8 cellular contexts compared by ENCODE assay signal in genomic region chr14:20412876-20413784, GRCh38. TPM values are rescaled to one million over a fixed set of nuclear protein-coding genes. Genes with fewer than 3 reads are reported as not detected.
A peak's percentile ranks its signal among the peaks of the same experiment; 100 is the strongest.
DNase-seq lines count a peak whose midpoint lies in the region; ATAC-seq and TF ChIP-seq lines count a peak whose summit lies in the region.

Gene TEP1 (minus strand): TSS chr14:20413501. CDS start chr14:20408439, 5,062 bp downstream.

- peak within 1 kb of the TSS; percentile 82 for H3K4me3 ChIP-seq in BLaER1
- peak within 1 kb of the TSS; percentile 95 to 98 for H3K4me3 ChIP-seq in duodenal mucosa (ENCODE audit: low read depth in 1 of 2, low read length in 2 of 2)
- H3K4me3 ChIP-seq in right lobe of liver: peak within 1 kb of the TSS; percentile 73 to 88 (median 84)

- POLR2A ChIA-PET in activated CD4-positive, alpha-beta memory T cell treated with anti-CD3 and anti-CD28 coated beads for 36 hours (lab: Charles Lee): interaction anchor here (0.6 to 3.6 kb wide), 5 partner anchors 9 to 70 kb away, joined by 3 to 16 read pairs (median 5); partner anchors contain the start of genes APEX1, OSGEP and PARP2

- TF ChIP-seq CTCF in right lobe of liver (IDR thresholded peaks at IDR 0.05): no peak

- H3K36me3 ChIP-seq in BLaER1: peaks cover 12% of the 10 kb centered on the region
- peaks cover 2 to 5% of the 10 kb centered on the region in 2 donors for H3K36me3 ChIP-seq in duodenal mucosa (ENCODE audit: control insufficient read depth in 1 of 2, insufficient read depth in 2 of 2, low read length in 2 of 2)
- H3K36me3 ChIP-seq in right lobe of liver: peaks cover 0 to under 1% (median under 1%) of the 10 kb centered on the region in 4 donors

- peak within 1 kb of the TSS; percentile 96 for H3K27ac Mint-ChIP-seq in activated CD4-positive, alpha-beta memory T cell treated with anti-CD3 and anti-CD28 coated beads for 36 hours

- WGBS in right lobe of liver (ENCODE audit: insufficient coverage, low coverage, low lambda C conversion rate, missing lambda C conversion rate): under 1% methylated on average over 31 of the region's 44 CpGs

- intact Hi-C loops in activated CD4-positive, alpha-beta memory T cell treated with anti-CD3 and anti-CD28 coated beads for 36 hours (cut with micrococcal nuclease): loop anchor here (1.0 to 5.0 kb wide), 8 partner anchors 12 to 268 kb away; partner anchors contain the start of genes OSGEP, PARP2 and PNP
- intact Hi-C loops in right lobe of liver (cut with DNase I): no loop called here

- no peaks in the 10 kb centered on the region for H3K9me3 Mint-ChIP-seq in activated CD4-positive, alpha-beta memory T cell treated with anti-CD3 and anti-CD28 coated beads for 36 hours

- H3K4me2 ChIP-seq in BLaER1: peak within 1 kb of the TSS; percentile 90

- DNase-seq in NCI-H774 (lab: John Stamatoyannopoulos, UW) (peak; percentile 81), right lobe of liver (peak; percentile 91 to 93 (median 91))
- peak; percentile 87 for DNase-seq in activated CD4-positive, alpha-beta memory T cell treated with anti-CD3 and anti-CD28 coated beads for 36 hours
- peak; percentile 75 for DNase-seq in stimulated activated CD4-positive, alpha-beta T cell treated with anti-CD3 and anti-CD28 coated beads, Interleukin-4, amount 100 ng/mL, for 1 hour

- no peaks in the 10 kb centered on the region for H3K27me3 Mint-ChIP-seq in activated CD4-positive, alpha-beta memory T cell treated with anti-CD3 and anti-CD28 coated beads for 36 hours

- peaks cover 8% of the 10 kb centered on the region; the same call in 1 of the 2 replicates for H4K20me1 ChIP-seq in BLaER1

- H3K9ac ChIP-seq in BLaER1 (peak within 1 kb of the TSS; percentile 90), duodenal mucosa (ENCODE audit: low read depth in 1 of 2, low read length in 2 of 2) (peak within 1 kb of the TSS; percentile 97 to 99)

- peaks cover 40% of the 10 kb centered on the region for H3K4me1 Mint-ChIP-seq in activated CD4-positive, alpha-beta memory T cell treated with anti-CD3 and anti-CD28 coated beads for 36 hours (ENCODE audit: low read depth)

- peaks cover 5% of the 10 kb centered on the region for H3K36me3 Mint-ChIP-seq in activated CD4-positive, alpha-beta memory T cell treated with anti-CD3 and anti-CD28 coated beads for 36 hours

- peak within 1 kb of the TSS; percentile 87 for H3K27ac ChIP-seq in BLaER1
- H3K27ac ChIP-seq in duodenal mucosa (ENCODE audit: low read depth, low read length): peak within 1 kb of the TSS; percentile 96
- peak within 1 kb of the TSS; percentile 77 to 95 (median 85) for H3K27ac ChIP-seq in right lobe of liver

- TF ChIP-seq POLR2A in right lobe of liver (IDR thresholded peaks at IDR 0.05): peak; percentile 91

- H3K4me1 ChIP-seq in BLaER1 (peaks cover 62% of the 10 kb centered on the region), duodenal mucosa (ENCODE audit: control insufficient read depth in 1 of 2, insufficient read depth in 2 of 2, low read length in 2 of 2) (peaks cover 45 to 48% of the 10 kb centered on the region in 2 donors), right lobe of liver (peaks cover 0 to 4% (median 0%) of the 10 kb centered on the region in 4 donors)

- CTCF ChIA-PET in activated CD4-positive, alpha-beta memory T cell treated with anti-CD3 and anti-CD28 coated beads for 36 hours (lab: Charles Lee): interaction anchor here (0.7 to 2.0 kb wide), 9 partner anchors 8 to 268 kb away, joined by 3 to 10 read pairs (median 5); partner anchors contain the start of genes APEX1, CCNB1IP1, OSGEP and PNP

- ATAC-seq in GM19328 (IDR thresholded peaks at IDR 0.05; ENCODE audit: unreplicated experiment) (peak; percentile 69), HG03571 (IDR thresholded peaks at IDR 0.05; ENCODE audit: unreplicated experiment) (peak; percentile 78), right lobe of liver (peak; percentile 96 to 98 (median 98))

- H3K9me3 ChIP-seq in BLaER1: no peaks in the 10 kb centered on the region
- H3K9me3 ChIP-seq in duodenal mucosa (ENCODE audit: control insufficient read depth in 1 of 2, low read length in 2 of 2): no peaks in the 10 kb centered on the region
- no peaks in the 10 kb centered on the region for H3K9me3 ChIP-seq in right lobe of liver

- H3K27me3 ChIP-seq in BLaER1 (no peaks in the 10 kb centered on the region), duodenal mucosa (ENCODE audit: control insufficient read depth in 1 of 2, insufficient read depth in 2 of 2, low read length in 2 of 2) (no peaks in the 10 kb centered on the region), right lobe of liver (no peaks in the 10 kb centered on the region)

- peak within 1 kb of the TSS; percentile 93 for H3K4me3 Mint-ChIP-seq in activated CD4-positive, alpha-beta memory T cell treated with anti-CD3 and anti-CD28 coated beads for 36 hours

RNA-seq across cellular contexts. Expression of gene TEP1, which starts in this region (rescaled TPM):
- total RNA-seq in activated CD4-positive, alpha-beta memory T cell treated with anti-CD3 and anti-CD28 coated beads for 36 hours: 10 to 100 TPM; 47.1 to 49.3 TPM
- 10 to 100 TPM; 10.8 to 17.6 (median 14.0) TPM for total RNA-seq in right lobe of liver

Comparison
In these comparisons a context has a peak if more than half of its experiments do, and no peak if none do; other contexts are left out.
1. Peak in every context shown above with its lines: DNase-seq, ATAC-seq, H3K4me3 ChIP-seq and H3K27ac ChIP-seq.